In the genomic region with DNA sequence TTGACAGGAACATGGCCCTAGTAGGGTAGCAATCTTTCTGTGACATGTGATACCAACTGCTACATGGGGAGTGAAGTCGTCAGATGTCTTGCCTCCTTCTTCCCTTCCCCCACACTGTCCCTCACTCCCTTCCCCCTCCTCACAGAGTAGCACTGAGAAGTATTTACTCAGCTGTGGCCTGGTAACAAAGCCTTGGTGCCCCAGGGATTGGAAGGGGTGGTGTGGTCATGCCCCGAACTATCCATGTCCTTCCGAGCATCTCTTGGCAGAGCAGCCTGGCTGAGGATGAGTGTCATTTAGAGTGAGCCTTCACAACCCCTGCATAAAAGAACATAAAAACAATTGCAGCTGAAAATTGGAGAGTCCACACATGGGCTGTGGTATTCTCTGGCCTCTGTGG, we compare ENCODE assay signal across 1 cellular context.
TF ChIP-seq lines count a peak whose summit lies in the region.

No MANE protein-coding gene starts in this region.

TF ChIP-seq in K562, 482 proteins besides CTCF, POLR2A, EP300 and RAD21 (continued from another document):
- TF ChIP-seq E2F8 (IDR thresholded peaks at IDR 0.05; ENCODE audit: low read depth, partially characterized antibody) (no peak), CHCHD3 (CRISPR knock-in tag; IDR thresholded peaks at IDR 0.05) (no peak), TFAM (CRISPR knock-in tag; conservative IDR thresholded peaks at IDR 0.05) (no peak), FOXA3 (CRISPR knock-in tag; conservative IDR thresholded peaks at IDR 0.05 in 1 of 2, IDR thresholded peaks at IDR 0.05 in 1 of 2) (peak; percentile 85 to 93), EHMT2 (IDR thresholded peaks at IDR 0.05) (peak; percentile 39; the same call in 1 of the 2 replicates), NR1H2 (CRISPR knock-in tag; IDR thresholded peaks at IDR 0.05) (no peak)
